Comparison of ENCODE assay signal across 1 cellular context in genomic region chr17:74987418-74987908, GRCh38.
TF ChIP-seq lines count a peak whose summit lies in the region.

Gene CDR2L (plus strand): TSS chr17:74987632. CDS start chr17:74988044, 412 bp downstream.

TF ChIP-seq in HCT116, 20 proteins besides CTCF, POLR2A, EP300 and RAD21 (continued from another document):
- no peak for TF ChIP-seq ZBTB33 (IDR thresholded peaks at IDR 0.05; ENCODE audit: extremely low read depth, insufficient replicate concordance, low read length)
- no peak for TF ChIP-seq REST (IDR thresholded peaks at IDR 0.05; ENCODE audit: low read depth)
- no peak for TF ChIP-seq ZNF274 (IDR thresholded peaks at IDR 0.05; ENCODE audit: low read depth, low read length)
- TF ChIP-seq SP1 (IDR thresholded peaks at IDR 0.05; ENCODE audit: low read depth), result no peak
- no peak for TF ChIP-seq EZH2 (IDR thresholded peaks at IDR 0.05)
- TF ChIP-seq EZH2phosphoT487 (IDR thresholded peaks at IDR 0.05; ENCODE audit: borderline replicate concordance), result no peak
- TF ChIP-seq EGR1 (IDR thresholded peaks at IDR 0.05; ENCODE audit: low read depth), result no peak
- TF ChIP-seq ATF3 (IDR thresholded peaks at IDR 0.05), result no peak
- no peak for TF ChIP-seq CBX3 (IDR thresholded peaks at IDR 0.05; ENCODE audit: low read depth)
